In genomic region chr6:107271208-107271790, GRCh38 we compare ENCODE assay signal across 26 cellular contexts.
"Had no signal": no experiment of that assay in that cellular context is flagged by ENCODE, and none has a peak within 500 bp of the region (broad histone marks: within the 10 kb centered on the region; RNA-seq: fewer than 3 reads in every experiment).

No MANE protein-coding gene starts in this region.

- H3K4me1 Mint-ChIP-seq: nephron progenitor cell; stimulated activated effector memory CD8-positive, alpha-beta T cell treated with anti-CD3 and anti-CD28 coated beads, Interleukin-12 subunit alpha, Interleukin-12 subunit beta, amount 100 ng/mL, for 72 hours had no signal

- H3K27me3 Mint-ChIP-seq: naive thymus-derived CD8-positive, alpha-beta T cell had no signal

- H3K36me3 ChIP-seq: left lung, prostate gland, right atrium auricular region, thyroid gland had no signal

- H3K4me3 ChIP-seq: coronary artery, esophagus squamous epithelium, heart right ventricle, left lung, prostate gland, right atrium auricular region, smooth muscle cell, stomach, thyroid gland had no signal

- H3K9me3 ChIP-seq: esophagus squamous epithelium, heart right ventricle, left lung, prostate gland, right atrium auricular region, stomach, thyroid gland had no signal

- ATAC-seq: heart right ventricle; left lung; naive thymus-derived CD8-positive, alpha-beta T cell; sciatic nerve; stimulated activated effector memory CD8-positive, alpha-beta T cell treated with anti-CD3 and anti-CD28 coated beads, Interleukin-12 subunit alpha, Interleukin-12 subunit beta, amount 100 ng/mL, for 72 hours had no signal

- H3K27ac ChIP-seq: coronary artery, esophagus squamous epithelium, heart right ventricle, left lung, right atrium auricular region, stomach, thyroid gland had no signal

- H3K27ac Mint-ChIP-seq: nephron progenitor cell; stimulated activated effector memory CD8-positive, alpha-beta T cell treated with anti-CD3 and anti-CD28 coated beads, Interleukin-12 subunit alpha, Interleukin-12 subunit beta, amount 100 ng/mL, for 72 hours had no signal

- H3K27me3 ChIP-seq: esophagus squamous epithelium, heart right ventricle, left lung, right atrium auricular region, stomach, thyroid gland had no signal

- H3K36me3 Mint-ChIP-seq: stimulated activated effector memory CD8-positive, alpha-beta T cell treated with anti-CD3 and anti-CD28 coated beads, Interleukin-12 subunit alpha, Interleukin-12 subunit beta, amount 100 ng/mL, for 72 hours had no signal

- H3K4me3 Mint-ChIP-seq: naive thymus-derived CD8-positive, alpha-beta T cell; nephron progenitor cell; stimulated activated effector memory CD8-positive, alpha-beta T cell treated with anti-CD3 and anti-CD28 coated beads, Interleukin-12 subunit alpha, Interleukin-12 subunit beta, amount 100 ng/mL, for 72 hours had no signal

- DNase-seq: dermis blood vessel endothelial cell; effector memory CD4-positive, alpha-beta T cell; esophagus squamous epithelium; foreskin melanocyte; glutamatergic neuron; heart right ventricle; hypothalamus; kidney; left lung; mesendoderm; midbrain; naive thymus-derived CD8-positive, alpha-beta T cell; nephron progenitor cell; nucleus accumbens; stimulated activated CD4-positive, alpha-beta T cell treated with anti-CD3 and anti-CD28 coated beads, Interleukin-2, amount 100 ng/mL, for 24 hours; stimulated activated CD4-positive, alpha-beta T cell treated with anti-CD3 and anti-CD28 coated beads, Interleukin-4, amount 100 ng/mL, for 24 hours; stimulated activated naive CD4-positive, alpha-beta T cell treated with Interleukin-2 at 50 U/mL for 16 hours; stomach; trophoblast cell had no signal

- H3K9me3 Mint-ChIP-seq: naive thymus-derived CD8-positive, alpha-beta T cell; nephron progenitor cell; stimulated activated effector memory CD8-positive, alpha-beta T cell treated with anti-CD3 and anti-CD28 coated beads, Interleukin-12 subunit alpha, Interleukin-12 subunit beta, amount 100 ng/mL, for 72 hours had no signal

- H3K4me2 ChIP-seq: smooth muscle cell had no signal

- H3K4me1 ChIP-seq: esophagus squamous epithelium, left lung, right atrium auricular region, thyroid gland had no signal
